Comparison of ENCODE assay signal across 8 cellular contexts in the genomic region with DNA sequence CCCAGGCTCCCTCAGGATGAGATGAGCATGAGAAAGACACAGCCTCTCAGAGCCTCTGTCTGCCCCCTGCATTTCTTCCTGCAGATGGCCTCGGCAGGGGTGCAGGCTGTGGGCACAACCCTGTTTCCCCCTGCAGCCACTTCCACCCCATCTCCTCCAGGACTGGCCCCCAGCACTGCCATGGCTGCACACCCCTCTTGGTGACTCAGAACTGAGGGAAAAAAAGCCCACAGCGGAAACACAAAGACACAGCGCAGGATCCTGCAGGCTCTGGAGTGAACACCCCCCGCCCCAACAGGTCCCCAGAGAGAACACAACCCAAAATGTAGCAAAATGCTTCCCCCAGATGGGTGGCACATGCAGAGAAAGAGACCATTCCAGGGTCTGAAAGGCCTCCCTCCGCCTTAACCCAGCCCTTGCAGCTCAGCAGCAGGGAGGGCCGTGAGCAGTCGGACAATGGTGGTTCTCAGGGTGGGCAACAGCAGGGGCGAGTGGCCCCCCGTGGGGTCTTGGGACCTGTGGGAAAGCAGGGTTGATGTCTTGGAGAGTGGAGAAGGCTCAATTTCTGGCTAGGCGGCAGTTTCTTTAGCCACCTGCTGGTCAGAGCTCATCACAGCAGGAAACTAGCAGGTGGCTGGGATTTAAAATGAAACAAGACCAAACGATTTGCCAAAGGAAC. TPM values are rescaled to one million over a fixed set of nuclear protein-coding genes. Genes with fewer than 3 reads are reported as not detected.
DNase-seq lines count a peak whose midpoint lies in the region; ATAC-seq and TF ChIP-seq lines count a peak whose summit lies in the region.

No MANE protein-coding gene starts in this region.

- H3K27ac ChIP-seq in AG04450 (ENCODE audit: low read depth, low read length) (no peak overlapping the region), PC-9 (no peak overlapping the region), foreskin keratinocyte (no peak overlapping the region)

- CTCF ChIA-PET in AG04450 (lab: Charles Lee) = interaction anchor here (1.4 to 2.6 kb wide), 3 partner anchors 15 to 130 kb away, joined by 3 to 6 read pairs (median 3); no protein-coding TSS in a partner anchor
- CTCF ChIA-PET in PC-9 (lab: Charles Lee) = no interaction called here

- H2AFZ ChIP-seq in PC-9 = no peak overlapping the region

- no TSS peak for BruUV-seq in PC-9 (replicated peaks; lab: Mats Ljungman, UMichigan)

- H3K4me3 ChIP-seq in AG04450 (ENCODE audit: low read depth, low read length) = no peak overlapping the region
- no peak overlapping the region for H3K4me3 ChIP-seq in GM12864 (ENCODE audit: low read depth, low read length)
- no peak overlapping the region for H3K4me3 ChIP-seq in PC-9

- H3K4me1 Mint-ChIP-seq in stimulated activated naive B cell treated with anti-CD40 and anti-IgM and Interleukin-4, amounts not matched to agents 10 μg/mL and 1 μg/mL and 100 μg/mL, for 72 hours = peaks cover 31 to 45% of the 10 kb centered on the region in 2 donors

- TF ChIP-seq CTCF in AG04450 (IDR thresholded peaks at IDR 0.05; ENCODE audit: low read depth, low read length) = peak; percentile 58
- TF ChIP-seq CTCF in GM12864 (IDR thresholded peaks at IDR 0.05; ENCODE audit: low read depth, low read length, missing control alignments) = peak; percentile 63
- peak; percentile 82 for TF ChIP-seq CTCF in PC-9 (conservative IDR thresholded peaks at IDR 0.05)
- peak; percentile 62 for TF ChIP-seq CTCF in foreskin keratinocyte (conservative IDR thresholded peaks at IDR 0.05)

- ATAC-seq in foreskin keratinocyte = no peak
- no peak for ATAC-seq in stimulated activated naive B cell treated with anti-CD40 and anti-IgM and Interleukin-4, amounts not matched to agents 10 μg/mL and 1 μg/mL and 100 μg/mL, for 72 hours (replicated peaks)

- peaks cover 65% of the 10 kb centered on the region for H3K79me2 ChIP-seq in PC-9 (ENCODE audit: low read depth)

- peaks cover 63% of the 10 kb centered on the region for H4K20me1 ChIP-seq in PC-9 (ENCODE audit: insufficient read depth)

- H3K27ac Mint-ChIP-seq in stimulated activated naive B cell treated with anti-CD40 and anti-IgM and Interleukin-4, amounts not matched to agents 10 μg/mL and 1 μg/mL and 100 μg/mL, for 72 hours = no peak overlapping the region

- no peaks in the 10 kb centered on the region for H3K9me2 ChIP-seq in PC-9 (ENCODE audit: insufficient read depth)

- peaks cover 29% of the 10 kb centered on the region; the same call in 1 of the 2 replicates for H3F3A ChIP-seq in PC-9 (ENCODE audit: insufficient read depth, low read depth)

- no peaks in the 10 kb centered on the region for H3K36me3 ChIP-seq in PC-9 (ENCODE audit: low read depth)

- H3K9me3 ChIP-seq in AG04450 (ENCODE audit: control insufficient read depth, insufficient read depth, low read length) (peaks cover 11% of the 10 kb centered on the region; the same call in 1 of the 2 replicates), PC-9 (ENCODE audit: insufficient read depth, low read depth) (no peaks in the 10 kb centered on the region)

- H3K4me3 Mint-ChIP-seq in stimulated activated naive B cell treated with anti-CD40 and anti-IgM and Interleukin-4, amounts not matched to agents 10 μg/mL and 1 μg/mL and 100 μg/mL, for 72 hours = no peak overlapping the region

- H3K4me1 ChIP-seq in PC-9 (replicated peaks; ENCODE audit: insufficient read depth) (peaks cover 6% of the 10 kb centered on the region), foreskin keratinocyte (peaks cover 4% of the 10 kb centered on the region)

- POLR2A ChIA-PET in AG04450 (lab: Yijun Ruan, JAX) (interaction anchor here (1.0 kb wide), 1 partner anchor 15 kb away, joined by 3 read pairs; the partner anchor contains the start of gene HDAC10), PC-9 (lab: Charles Lee; ENCODE audit: unreplicated experiment) (no interaction called here)

- H3K36me3 Mint-ChIP-seq in stimulated activated naive B cell treated with anti-CD40 and anti-IgM and Interleukin-4, amounts not matched to agents 10 μg/mL and 1 μg/mL and 100 μg/mL, for 72 hours = peaks cover 46 to 51% of the 10 kb centered on the region in 2 donors

- peaks cover 7 to 8% of the 10 kb centered on the region in 2 donors for H3K9me3 Mint-ChIP-seq in stimulated activated naive B cell treated with anti-CD40 and anti-IgM and Interleukin-4, amounts not matched to agents 10 μg/mL and 1 μg/mL and 100 μg/mL, for 72 hours

- intact Hi-C loops in PC-9 (cut with micrococcal nuclease; ENCODE audit: unreplicated experiment) = no loop called here

- DNase-seq in AG04450 (ENCODE audit: low read depth, low spot score) = no peak
- DNase-seq in GM12864 (ENCODE audit: low read depth) = no peak
- DNase-seq in PC-9 = no peak
- DNase-seq in foreskin keratinocyte = no peak
- no peak for DNase-seq in stimulated activated naive B cell treated with anti-CD40 and anti-IgM and Interleukin-4, amounts not matched to agents 10 μg/mL and 1 μg/mL and 100 μg/mL, for 72 hours
- no peak for DNase-seq in SHP77 treated with DMSO at 0.1 percent for 48 hours (lab: John Stamatoyannopoulos, UW)
- no peak for DNase-seq in stimulated activated CD4-positive, alpha-beta T cell treated with anti-CD3 and anti-CD28 coated beads, Interleukin-1b, Interleukin-23, amount 100 ng/mL, for 48 hours
- DNase-seq in OCI-M2 (lab: John Stamatoyannopoulos, UW; ENCODE audit: unreplicated experiment) = no peak

- H3K27me3 ChIP-seq in AG04450 (ENCODE audit: control insufficient read depth, insufficient read depth, low read length) (no peaks in the 10 kb centered on the region), PC-9 (ENCODE audit: insufficient read depth, low read depth) (no peaks in the 10 kb centered on the region), foreskin keratinocyte (no peaks in the 10 kb centered on the region)

- H3K27me3 Mint-ChIP-seq in stimulated activated naive B cell treated with anti-CD40 and anti-IgM and Interleukin-4, amounts not matched to agents 10 μg/mL and 1 μg/mL and 100 μg/mL, for 72 hours = no peaks in the 10 kb centered on the region

- no peak overlapping the region for H3K4me2 ChIP-seq in PC-9

RNA-seq across cellular contexts. Expression of gene TUBGCP6, which starts 8.0 kb away (rescaled TPM):
- polyA plus RNA-seq in AG04450 (2011; rRNA removed) = 8.5 and 10.8 TPM in 2 replicates
- polyA minus RNA-seq in AG04450 (2011; rRNA and poly(A)+ RNA removed) = 11.9 and 12.7 TPM in 2 replicates
- total RNA-seq in PC-9 (2021) = 31.3 and 34.8 TPM in 2 replicates
- 21.6 and 22.6 TPM in 2 replicates for total RNA-seq in foreskin keratinocyte
- polyA plus RNA-seq in foreskin keratinocyte = 12.9 and 13.4 TPM in 2 replicates

RNA-seq across cellular contexts. Expression of gene HDAC10, which starts 14.2 kb away (rescaled TPM):
- polyA plus RNA-seq in AG04450 (2011; rRNA removed) (7.0 and 9.9 TPM in 2 replicates), foreskin keratinocyte (12.7 and 14.0 TPM in 2 replicates)
- polyA minus RNA-seq in AG04450 (2011; rRNA and poly(A)+ RNA removed) = 7.4 and 9.7 TPM in 2 replicates
- total RNA-seq in PC-9 (2021) (80.5 and 101 TPM in 2 replicates), foreskin keratinocyte (8.3 and 11.7 TPM in 2 replicates)

RNA-seq across cellular contexts. Expression of gene MAPK12, which starts 24.6 kb away (rescaled TPM):
- polyA plus RNA-seq in AG04450 (2011; rRNA removed) (26.6 and 33.7 TPM in 2 replicates), foreskin keratinocyte (15.0 and 25.3 TPM in 2 replicates)
- 32.0 and 45.4 TPM in 2 replicates for polyA minus RNA-seq in AG04450 (2011; rRNA and poly(A)+ RNA removed)
- total RNA-seq in PC-9 (2021) (48.5 and 61.1 TPM in 2 replicates), foreskin keratinocyte (13.8 and 20.4 TPM in 2 replicates)

RNA-seq across cellular contexts. Expression of gene MAPK11, which starts 33.3 kb away (rescaled TPM):
- 6.7 and 9.6 TPM in 2 replicates for polyA plus RNA-seq in AG04450 (2011; rRNA removed)
- polyA minus RNA-seq in AG04450 (2011; rRNA and poly(A)+ RNA removed) = 8.1 and 11.6 TPM in 2 replicates
- total RNA-seq in PC-9 (2021) = 5.5 and 10.0 TPM in 2 replicates
- 4.6 and 6.3 TPM in 2 replicates for total RNA-seq in foreskin keratinocyte
- polyA plus RNA-seq in foreskin keratinocyte = 6.1 and 8.5 TPM in 2 replicates

RNA-seq across cellular contexts. Expression of gene SELENOO, which starts 36.1 kb away (rescaled TPM):
- 6.8 and 9.4 TPM in 2 replicates for polyA plus RNA-seq in AG04450 (2011; rRNA removed)
- polyA minus RNA-seq in AG04450 (2011; rRNA and poly(A)+ RNA removed) = 3.4 and 4.9 TPM in 2 replicates
- total RNA-seq in PC-9 (2021) = 27.4 and 36.2 TPM in 2 replicates
- total RNA-seq in foreskin keratinocyte = 28.9 and 29.6 TPM in 2 replicates
- 34.8 and 38.3 TPM in 2 replicates for polyA plus RNA-seq in foreskin keratinocyte
